22 cellular contexts compared by ENCODE assay signal in genomic region chr14:68074765-68075381, GRCh38.
DNase-seq lines count a peak whose midpoint lies in the region; ATAC-seq and TF ChIP-seq lines count a peak whose summit lies in the region.
"Had no signal": no experiment of that assay in that cellular context is flagged by ENCODE, and none has a peak within 500 bp of the region (broad histone marks: within the 10 kb centered on the region; RNA-seq: fewer than 3 reads in every experiment).

No MANE protein-coding gene starts in this region.

- peaks cover 33% of the 10 kb centered on the region for H3K9me3 Mint-ChIP-seq in activated T-helper 2 cell treated with anti-CD3 and anti-CD28 coated beads, Interferon-gamma antibody, Interleukin-2, Interleukin-4, amounts not matched to agents 10 μg/mL and 5 μg/mL and 100 μg/mL, durations not matched to agents 14 hours and 24 hours and 36 hours
- peaks cover 13 to 39% (median 23%) of the 10 kb centered on the region in 7 donors for H3K9me3 Mint-ChIP-seq in CD14-positive monocyte

- no peak overlapping the region for H3K27ac Mint-ChIP-seq in activated T-helper 2 cell treated with anti-CD3 and anti-CD28 coated beads, Interferon-gamma antibody, Interleukin-2, Interleukin-4, amounts not matched to agents 10 μg/mL and 5 μg/mL and 100 μg/mL, durations not matched to agents 14 hours and 24 hours and 36 hours
- peak overlapping the region in 2 of 7 donors; percentile 8 to 20 for H3K27ac Mint-ChIP-seq in CD14-positive monocyte
- H3K27ac Mint-ChIP-seq: activated CD4-positive, alpha-beta T cell treated with anti-CD3 and anti-CD28 coated beads, Interleukin-2, amount 10 ng/mL, durations not matched to agents 7 days and 5 days; CD8-positive, alpha-beta T cell had no signal

- TF ChIP-seq CTCF in GM12865 (IDR thresholded peaks at IDR 0.05; ENCODE audit: insufficient read depth, low read depth, low read length, missing control alignments) (no peak), OCI-LY7 (conservative IDR thresholded peaks at IDR 0.05; ENCODE audit: low read length) (no peak), fibroblast of lung (conservative IDR thresholded peaks at IDR 0.05 in 1 of 2, IDR thresholded peaks at IDR 0.05 in 1 of 2; ENCODE audit: low read depth in 1 of 2, low read length in 2 of 2) (no peak), CD14-positive monocyte (IDR thresholded peaks at IDR 0.05) (no peak)

- CTCF ChIA-PET in OCI-LY7 (lab: Charles Lee; ENCODE audit: unreplicated experiment): no interaction called here

- no TSS peak for BruUV-seq in OCI-LY7 (replicated peaks; lab: Mats Ljungman, UMichigan)

- no peaks in the 10 kb centered on the region for H3K4me1 Mint-ChIP-seq in activated T-helper 2 cell treated with anti-CD3 and anti-CD28 coated beads, Interferon-gamma antibody, Interleukin-2, Interleukin-4, amounts not matched to agents 10 μg/mL and 5 μg/mL and 100 μg/mL, durations not matched to agents 14 hours and 24 hours and 36 hours (ENCODE audit: low read depth)
- no peaks in the 10 kb centered on the region for H3K4me1 Mint-ChIP-seq in CD14-positive monocyte
- H3K4me1 Mint-ChIP-seq: activated CD4-positive, alpha-beta T cell treated with anti-CD3 and anti-CD28 coated beads, Interleukin-2, amount 10 ng/mL, durations not matched to agents 7 days and 5 days; activated naive CD4-positive, alpha-beta T cell treated with anti-CD3 and anti-CD28 coated beads, Interleukin-2, amount 10 ng/mL, durations not matched to agents 7 days and 5 days had no signal

- no peaks in the 10 kb centered on the region for H3K9me2 ChIP-seq in OCI-LY7 (ENCODE audit: insufficient read depth, low read length)

- POLR2A ChIA-PET in OCI-LY7 (lab: Charles Lee): no interaction called here

- no peaks in the 10 kb centered on the region for H3K4me1 ChIP-seq in OCI-LY7 (ENCODE audit: insufficient read depth, low read length, poor library complexity, severe bottlenecking)
- H3K4me1 ChIP-seq in fibroblast of lung (ENCODE audit: control insufficient read depth, extremely low read depth, insufficient read depth, low read length): no peaks in the 10 kb centered on the region
- peaks cover 13% of the 10 kb centered on the region for H3K4me1 ChIP-seq in neuron (ENCODE audit: insufficient read depth, low read length)
- H3K4me1 ChIP-seq: heart left ventricle, uterus had no signal

- H3K36me3 Mint-ChIP-seq in activated T-helper 2 cell treated with anti-CD3 and anti-CD28 coated beads, Interferon-gamma antibody, Interleukin-2, Interleukin-4, amounts not matched to agents 10 μg/mL and 5 μg/mL and 100 μg/mL, durations not matched to agents 14 hours and 24 hours and 36 hours (ENCODE audit: low read depth): peaks cover 4% of the 10 kb centered on the region
- peaks cover 5 to 10% of the 10 kb centered on the region in 2 donors for H3K36me3 Mint-ChIP-seq in CD14-positive monocyte

- no peaks in the 10 kb centered on the region for H3K36me3 ChIP-seq in OCI-LY7 (ENCODE audit: insufficient read depth, low read length)
- H3K36me3 ChIP-seq in fibroblast of lung (ENCODE audit: control insufficient read depth, insufficient read depth, low read length): no peaks in the 10 kb centered on the region
- no peaks in the 10 kb centered on the region for H3K36me3 ChIP-seq in neuron (ENCODE audit: insufficient read depth, low read length)
- H3K36me3 ChIP-seq: heart left ventricle, stomach, uterus had no signal

- no peak overlapping the region for H3K9ac ChIP-seq in fibroblast of lung (ENCODE audit: insufficient read depth, low read length)

- H3K27ac ChIP-seq in OCI-LY7 (ENCODE audit: low read depth, low read length, poor library complexity, severe bottlenecking) (no peak overlapping the region), fibroblast of lung (ENCODE audit: insufficient read depth, low read length) (no peak overlapping the region)
- H3K27ac ChIP-seq: epithelial cell of prostate, stomach had no signal

- intact Hi-C loops in OCI-LY7 (cut with micrococcal nuclease; ENCODE audit: unreplicated experiment): no loop called here
- intact Hi-C loops in activated T-helper 2 cell treated with anti-CD3 and anti-CD28 coated beads, Interferon-gamma antibody, Interleukin-2, Interleukin-4, amounts not matched to agents 10 μg/mL and 5 μg/mL and 100 μg/mL, durations not matched to agents 14 hours and 24 hours and 36 hours (cut with micrococcal nuclease): no loop called here
- intact Hi-C loops in CD14-positive monocyte (cut with micrococcal nuclease): no loop called here
- intact Hi-C loops in cardiac septum (cut with DNase I): no loop called here

- H2AFZ ChIP-seq in OCI-LY7 (ENCODE audit: low read length): no peak overlapping the region
- H2AFZ ChIP-seq in fibroblast of lung (ENCODE audit: low read length): no peak overlapping the region
- H2AFZ ChIP-seq in neuron (ENCODE audit: low read depth, low read length): peak overlapping the region; percentile 0

- H3K4me3 ChIP-seq in GM12865 (ENCODE audit: low read depth, low read length) (no peak overlapping the region), OCI-LY7 (ENCODE audit: low read depth, low read length, poor library complexity, severe bottlenecking) (no peak overlapping the region), fibroblast of lung (replicated peaks in 1 of 4; ENCODE audit: control extremely low read depth in 1 of 4, insufficient read depth in 1 of 4, low read depth in 3 of 4, low read length in 4 of 4) (no peak overlapping the region), neuron (ENCODE audit: low read length) (no peak overlapping the region)
- H3K4me3 ChIP-seq: heart left ventricle, stomach, uterus had no signal

- H3K4me3 Mint-ChIP-seq in activated T-helper 2 cell treated with anti-CD3 and anti-CD28 coated beads, Interferon-gamma antibody, Interleukin-2, Interleukin-4, amounts not matched to agents 10 μg/mL and 5 μg/mL and 100 μg/mL, durations not matched to agents 14 hours and 24 hours and 36 hours (ENCODE audit: low read depth): no peak overlapping the region
- no peak overlapping the region for H3K4me3 Mint-ChIP-seq in CD14-positive monocyte
- H3K4me3 Mint-ChIP-seq: activated CD4-positive, alpha-beta T cell treated with anti-CD3 and anti-CD28 coated beads, Interleukin-2, amount 10 ng/mL, durations not matched to agents 7 days and 5 days; activated naive CD4-positive, alpha-beta T cell treated with anti-CD3 and anti-CD28 coated beads, Interleukin-2, amount 10 ng/mL, durations not matched to agents 7 days and 5 days; CD8-positive, alpha-beta T cell had no signal

- H3K27me3 ChIP-seq in fibroblast of lung (ENCODE audit: control insufficient read depth, insufficient read depth, low read length) (no peaks in the 10 kb centered on the region), neuron (ENCODE audit: insufficient read depth, low read length) (no peaks in the 10 kb centered on the region)
- H3K27me3 ChIP-seq: heart left ventricle, stomach, uterus had no signal

- H3K27me3 Mint-ChIP-seq in activated T-helper 2 cell treated with anti-CD3 and anti-CD28 coated beads, Interferon-gamma antibody, Interleukin-2, Interleukin-4, amounts not matched to agents 10 μg/mL and 5 μg/mL and 100 μg/mL, durations not matched to agents 14 hours and 24 hours and 36 hours (ENCODE audit: low read depth): no peaks in the 10 kb centered on the region
- no peaks in the 10 kb centered on the region for H3K27me3 Mint-ChIP-seq in CD14-positive monocyte (ENCODE audit: low read depth in 3 of 3)
- H3K27me3 Mint-ChIP-seq: activated CD4-positive, alpha-beta T cell treated with anti-CD3 and anti-CD28 coated beads, Interleukin-2, amount 10 ng/mL, durations not matched to agents 7 days and 5 days; activated naive CD4-positive, alpha-beta T cell treated with anti-CD3 and anti-CD28 coated beads, Interleukin-2, amount 10 ng/mL, durations not matched to agents 7 days and 5 days had no signal

- ATAC-seq in GM18498 (IDR thresholded peaks at IDR 0.05; ENCODE audit: unreplicated experiment): no peak
- ATAC-seq: CD8-positive, alpha-beta T cell; heart left ventricle; right cardiac atrium had no signal

- H3K4me2 ChIP-seq in OCI-LY7 (ENCODE audit: low read length) (no peak overlapping the region), fibroblast of lung (ENCODE audit: extremely low read depth, insufficient read depth, low read length) (no peak overlapping the region)

- DNase-seq in GM12865 (ENCODE audit: low read depth): peak; percentile 55
- peak; percentile 18 for DNase-seq in OCI-LY7 (ENCODE audit: low spot score)
- peak; percentile 8 to 14 for DNase-seq in fibroblast of lung (ENCODE audit: low read depth in 2 of 2)
- no peak for DNase-seq in activated T-helper 2 cell treated with anti-CD3 and anti-CD28 coated beads, Interferon-gamma antibody, Interleukin-2, Interleukin-4, amounts not matched to agents 10 μg/mL and 5 μg/mL and 100 μg/mL, durations not matched to agents 14 hours and 24 hours and 36 hours (ENCODE audit: low spot score)
- no peak for DNase-seq in CD14-positive monocyte (ENCODE audit: low spot score)
- no peak for DNase-seq in cardiac septum (ENCODE audit: low spot score)
- DNase-seq: activated CD4-positive, alpha-beta T cell treated with anti-CD3 and anti-CD28 coated beads, Interleukin-2, amount 10 ng/mL, durations not matched to agents 7 days and 5 days; activated naive CD4-positive, alpha-beta T cell treated with anti-CD3 and anti-CD28 coated beads, Interleukin-2, amount 10 ng/mL, durations not matched to agents 7 days and 5 days; CD8-positive, alpha-beta T cell; cortex of kidney; DND-41; heart left ventricle; islet precursor cell; KG1; NCI-H1105; NCI-H2107; right cardiac atrium; stomach; uterus had no signal

- H3K79me2 ChIP-seq in OCI-LY7 (ENCODE audit: insufficient read depth, low read depth, low read length) (no peaks in the 10 kb centered on the region), fibroblast of lung (ENCODE audit: control insufficient read depth, insufficient read depth, low read length) (no peaks in the 10 kb centered on the region)

- H3K9me3 ChIP-seq in OCI-LY7 (ENCODE audit: low read length) (peaks cover 10% of the 10 kb centered on the region; the same call in 1 of the 2 replicates), fibroblast of lung (ENCODE audit: control insufficient read depth, insufficient read depth, low read depth, low read length) (no peaks in the 10 kb centered on the region), neuron (ENCODE audit: low read length) (no peaks in the 10 kb centered on the region)
- H3K9me3 ChIP-seq: uterus had no signal

- H4K20me1 ChIP-seq in OCI-LY7 (ENCODE audit: insufficient read depth, low read length): no peaks in the 10 kb centered on the region
- H4K20me1 ChIP-seq in fibroblast of lung (ENCODE audit: control insufficient read depth, extremely low read depth, insufficient read depth, low read length): no peaks in the 10 kb centered on the region

Comparison
In these comparisons a context has a peak if more than half of its experiments do, and no peak if none do; other contexts are left out.
1. DNase-seq: peak in GM12865 (single experiment), OCI-LY7 (single experiment) and fibroblast of lung (2 of 2); none in activated T-helper 2 cell treated with anti-CD3 and anti-CD28 coated beads, Interferon-gamma antibody, Interleukin-2, Interleukin-4, amounts not matched to agents 10 μg/mL and 5 μg/mL and 100 μg/mL, durations not matched to agents 14 hours and 24 hours and 36 hours (single experiment), CD14-positive monocyte (single experiment) and cardiac septum (single experiment).